ENCODE assay signal across 1 cellular context in the genomic region with DNA sequence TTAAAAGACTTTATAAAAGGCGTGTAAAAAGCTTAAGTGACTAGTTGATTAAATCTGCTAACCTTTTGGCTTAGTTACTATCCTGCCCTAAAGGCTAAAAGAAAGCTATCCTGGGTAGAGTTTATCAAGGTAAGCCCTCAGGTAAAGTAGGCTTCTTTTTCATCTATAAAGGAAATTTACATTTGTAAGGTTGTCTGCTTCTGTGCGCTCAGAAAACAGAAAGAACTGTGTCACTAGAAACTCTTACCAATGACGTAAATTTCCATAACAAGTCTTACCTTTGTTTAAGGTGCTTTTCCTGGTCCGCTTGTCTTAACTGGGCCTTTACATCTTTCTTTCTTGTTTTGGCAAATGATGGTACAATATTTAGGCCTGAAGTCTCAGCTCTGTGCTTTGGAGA.
TF ChIP-seq lines count a peak whose summit lies in the region.

No MANE protein-coding gene starts in this region.

TF ChIP-seq in K562, 482 proteins besides CTCF, POLR2A, EP300 and RAD21:
- TF ChIP-seq POLR3G (IDR thresholded peaks at IDR 0.05; ENCODE audit: extremely low read depth, insufficient read length, insufficient replicate concordance), result no peak
- TF ChIP-seq, protein P1, sequence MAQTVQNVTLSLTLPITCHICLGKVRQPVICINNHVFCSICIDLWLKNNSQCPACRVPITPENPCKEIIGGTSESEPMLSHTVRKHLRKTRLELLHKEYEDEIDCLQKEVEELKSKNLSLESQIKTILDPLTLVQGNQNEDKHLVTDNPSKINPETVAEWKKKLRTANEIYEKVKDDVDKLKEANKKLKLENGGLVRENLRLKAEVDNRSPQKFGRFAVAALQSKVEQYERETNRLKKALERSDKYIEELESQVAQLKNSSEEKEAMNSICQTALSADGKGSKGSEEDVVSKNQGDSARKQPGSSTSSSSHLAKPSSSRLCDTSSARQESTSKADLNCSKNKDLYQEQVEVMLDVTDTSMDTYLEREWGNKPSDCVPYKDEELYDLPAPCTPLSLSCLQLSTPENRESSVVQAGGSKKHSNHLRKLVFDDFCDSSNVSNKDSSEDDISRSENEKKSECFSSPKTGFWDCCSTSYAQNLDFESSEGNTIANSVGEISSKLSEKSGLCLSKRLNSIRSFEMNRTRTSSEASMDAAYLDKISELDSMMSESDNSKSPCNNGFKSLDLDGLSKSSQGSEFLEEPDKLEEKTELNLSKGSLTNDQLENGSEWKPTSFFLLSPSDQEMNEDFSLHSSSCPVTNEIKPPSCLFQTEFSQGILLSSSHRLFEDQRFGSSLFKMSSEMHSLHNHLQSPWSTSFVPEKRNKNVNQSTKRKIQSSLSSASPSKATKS (CRISPR knock-in tag; IDR thresholded peaks at IDR 0.05), result no peak
- TF ChIP-seq ZNF24 (IDR thresholded peaks at IDR 0.05), result no peak
- no peak for TF ChIP-seq PTTG1 (tag; IDR thresholded peaks at IDR 0.05; ENCODE audit: low read depth)
- TF ChIP-seq, protein P2, sequence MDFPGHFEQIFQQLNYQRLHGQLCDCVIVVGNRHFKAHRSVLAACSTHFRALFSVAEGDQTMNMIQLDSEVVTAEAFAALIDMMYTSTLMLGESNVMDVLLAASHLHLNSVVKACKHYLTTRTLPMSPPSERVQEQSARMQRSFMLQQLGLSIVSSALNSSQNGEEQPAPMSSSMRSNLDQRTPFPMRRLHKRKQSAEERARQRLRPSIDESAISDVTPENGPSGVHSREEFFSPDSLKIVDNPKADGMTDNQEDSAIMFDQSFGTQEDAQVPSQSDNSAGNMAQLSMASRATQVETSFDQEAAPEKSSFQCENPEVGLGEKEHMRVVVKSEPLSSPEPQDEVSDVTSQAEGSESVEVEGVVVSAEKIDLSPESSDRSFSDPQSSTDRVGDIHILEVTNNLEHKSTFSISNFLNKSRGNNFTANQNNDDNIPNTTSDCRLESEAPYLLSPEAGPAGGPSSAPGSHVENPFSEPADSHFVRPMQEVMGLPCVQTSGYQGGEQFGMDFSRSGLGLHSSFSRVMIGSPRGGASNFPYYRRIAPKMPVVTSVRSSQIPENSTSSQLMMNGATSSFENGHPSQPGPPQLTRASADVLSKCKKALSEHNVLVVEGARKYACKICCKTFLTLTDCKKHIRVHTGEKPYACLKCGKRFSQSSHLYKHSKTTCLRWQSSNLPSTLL (IDR thresholded peaks at IDR 0.05), result no peak
- TF ChIP-seq, protein P3, sequence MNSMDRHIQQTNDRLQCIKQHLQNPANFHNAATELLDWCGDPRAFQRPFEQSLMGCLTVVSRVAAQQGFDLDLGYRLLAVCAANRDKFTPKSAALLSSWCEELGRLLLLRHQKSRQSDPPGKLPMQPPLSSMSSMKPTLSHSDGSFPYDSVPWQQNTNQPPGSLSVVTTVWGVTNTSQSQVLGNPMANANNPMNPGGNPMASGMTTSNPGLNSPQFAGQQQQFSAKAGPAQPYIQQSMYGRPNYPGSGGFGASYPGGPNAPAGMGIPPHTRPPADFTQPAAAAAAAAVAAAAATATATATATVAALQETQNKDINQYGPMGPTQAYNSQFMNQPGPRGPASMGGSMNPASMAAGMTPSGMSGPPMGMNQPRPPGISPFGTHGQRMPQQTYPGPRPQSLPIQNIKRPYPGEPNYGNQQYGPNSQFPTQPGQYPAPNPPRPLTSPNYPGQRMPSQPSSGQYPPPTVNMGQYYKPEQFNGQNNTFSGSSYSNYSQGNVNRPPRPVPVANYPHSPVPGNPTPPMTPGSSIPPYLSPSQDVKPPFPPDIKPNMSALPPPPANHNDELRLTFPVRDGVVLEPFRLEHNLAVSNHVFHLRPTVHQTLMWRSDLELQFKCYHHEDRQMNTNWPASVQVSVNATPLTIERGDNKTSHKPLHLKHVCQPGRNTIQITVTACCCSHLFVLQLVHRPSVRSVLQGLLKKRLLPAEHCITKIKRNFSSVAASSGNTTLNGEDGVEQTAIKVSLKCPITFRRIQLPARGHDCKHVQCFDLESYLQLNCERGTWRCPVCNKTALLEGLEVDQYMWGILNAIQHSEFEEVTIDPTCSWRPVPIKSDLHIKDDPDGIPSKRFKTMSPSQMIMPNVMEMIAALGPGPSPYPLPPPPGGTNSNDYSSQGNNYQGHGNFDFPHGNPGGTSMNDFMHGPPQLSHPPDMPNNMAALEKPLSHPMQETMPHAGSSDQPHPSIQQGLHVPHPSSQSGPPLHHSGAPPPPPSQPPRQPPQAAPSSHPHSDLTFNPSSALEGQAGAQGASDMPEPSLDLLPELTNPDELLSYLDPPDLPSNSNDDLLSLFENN (IDR thresholded peaks at IDR 0.05; ENCODE audit: low read depth in 2 of 2, low read length in 2 of 2), result no peak
- no peak for TF ChIP-seq ZSCAN29 (IDR thresholded peaks at IDR 0.05)
- TF ChIP-seq, protein P4, sequence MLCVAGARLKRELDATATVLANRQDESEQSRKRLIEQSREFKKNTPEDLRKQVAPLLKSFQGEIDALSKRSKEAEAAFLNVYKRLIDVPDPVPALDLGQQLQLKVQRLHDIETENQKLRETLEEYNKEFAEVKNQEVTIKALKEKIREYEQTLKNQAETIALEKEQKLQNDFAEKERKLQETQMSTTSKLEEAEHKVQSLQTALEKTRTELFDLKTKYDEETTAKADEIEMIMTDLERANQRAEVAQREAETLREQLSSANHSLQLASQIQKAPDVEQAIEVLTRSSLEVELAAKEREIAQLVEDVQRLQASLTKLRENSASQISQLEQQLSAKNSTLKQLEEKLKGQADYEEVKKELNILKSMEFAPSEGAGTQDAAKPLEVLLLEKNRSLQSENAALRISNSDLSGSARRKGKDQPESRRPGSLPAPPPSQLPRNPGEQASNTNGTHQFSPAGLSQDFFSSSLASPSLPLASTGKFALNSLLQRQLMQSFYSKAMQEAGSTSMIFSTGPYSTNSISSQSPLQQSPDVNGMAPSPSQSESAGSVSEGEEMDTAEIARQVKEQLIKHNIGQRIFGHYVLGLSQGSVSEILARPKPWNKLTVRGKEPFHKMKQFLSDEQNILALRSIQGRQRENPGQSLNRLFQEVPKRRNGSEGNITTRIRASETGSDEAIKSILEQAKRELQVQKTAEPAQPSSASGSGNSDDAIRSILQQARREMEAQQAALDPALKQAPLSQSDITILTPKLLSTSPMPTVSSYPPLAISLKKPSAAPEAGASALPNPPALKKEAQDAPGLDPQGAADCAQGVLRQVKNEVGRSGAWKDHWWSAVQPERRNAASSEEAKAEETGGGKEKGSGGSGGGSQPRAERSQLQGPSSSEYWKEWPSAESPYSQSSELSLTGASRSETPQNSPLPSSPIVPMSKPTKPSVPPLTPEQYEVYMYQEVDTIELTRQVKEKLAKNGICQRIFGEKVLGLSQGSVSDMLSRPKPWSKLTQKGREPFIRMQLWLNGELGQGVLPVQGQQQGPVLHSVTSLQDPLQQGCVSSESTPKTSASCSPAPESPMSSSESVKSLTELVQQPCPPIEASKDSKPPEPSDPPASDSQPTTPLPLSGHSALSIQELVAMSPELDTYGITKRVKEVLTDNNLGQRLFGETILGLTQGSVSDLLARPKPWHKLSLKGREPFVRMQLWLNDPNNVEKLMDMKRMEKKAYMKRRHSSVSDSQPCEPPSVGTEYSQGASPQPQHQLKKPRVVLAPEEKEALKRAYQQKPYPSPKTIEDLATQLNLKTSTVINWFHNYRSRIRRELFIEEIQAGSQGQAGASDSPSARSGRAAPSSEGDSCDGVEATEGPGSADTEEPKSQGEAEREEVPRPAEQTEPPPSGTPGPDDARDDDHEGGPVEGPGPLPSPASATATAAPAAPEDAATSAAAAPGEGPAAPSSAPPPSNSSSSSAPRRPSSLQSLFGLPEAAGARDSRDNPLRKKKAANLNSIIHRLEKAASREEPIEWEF (CRISPR knock-in tag; IDR thresholded peaks at IDR 0.05), result no peak
- no peak for TF ChIP-seq NR4A1 (CRISPR knock-in tag; IDR thresholded peaks at IDR 0.05)
- no peak for TF ChIP-seq NR4A1 (tag; IDR thresholded peaks at IDR 0.05)
- TF ChIP-seq KLF13 (tag; IDR thresholded peaks at IDR 0.05; ENCODE audit: borderline replicate concordance, low read depth), result no peak
- TF ChIP-seq ZNF121 (CRISPR knock-in tag; conservative IDR thresholded peaks at IDR 0.05), result no peak
